16 cellular contexts compared by ENCODE assay signal in genomic region chr12:50727466-50727865, GRCh38. TPM values are rescaled to one million over a fixed set of nuclear protein-coding genes. Genes with fewer than 3 reads are reported as not detected.
A peak's percentile ranks its signal among the peaks of the same experiment; 100 is the strongest.
DNase-seq lines count a peak whose midpoint lies in the region; ATAC-seq and TF ChIP-seq lines count a peak whose summit lies in the region.
"Had no signal": no experiment of that assay in that cellular context is flagged by ENCODE, and none has a peak within 500 bp of the region (broad histone marks: within the 10 kb centered on the region; RNA-seq: fewer than 3 reads in every experiment).

No MANE protein-coding gene starts in this region.

- no peaks in the 10 kb centered on the region for H3K4me1 ChIP-seq in cardiac muscle cell (ENCODE audit: low read depth)
- H3K4me1 ChIP-seq in right atrium auricular region, result peaks cover 0 to 10% of the 10 kb centered on the region in 2 donors
- H3K4me1 ChIP-seq in skeletal muscle tissue (ENCODE audit: control insufficient read depth in 3 of 3, insufficient read depth in 3 of 3, low read length in 3 of 3), result peaks cover 0 to 18% (median 2%) of the 10 kb centered on the region in 3 donors
- H3K4me1 ChIP-seq: HAP-1 had no signal

- H3K27me3 ChIP-seq in cardiac muscle cell (no peaks in the 10 kb centered on the region), right atrium auricular region (no peaks in the 10 kb centered on the region), skeletal muscle tissue (ENCODE audit: control insufficient read depth in 3 of 3, insufficient read depth in 3 of 3, low read length in 3 of 3) (no peaks in the 10 kb centered on the region)
- H3K27me3 ChIP-seq: BLaER1 treated with 17β-estradiol and CSF1 and Interleukin-3, amounts not matched to agents 10 nM and 100 nM had no signal

- no peak for DNase-seq in cardiac muscle cell (ENCODE audit: low read depth in 1 of 2, low spot score in 1 of 2)
- DNase-seq in right atrium auricular region (ENCODE audit: low spot score), result no peak
- DNase-seq in epithelial cell of prostate (ENCODE audit: low read depth, low spot score), result peak; percentile 10
- DNase-seq in stimulated activated CD4-positive, alpha-beta T cell treated with anti-CD3 and anti-CD28 coated beads, Interleukin-4, amount 100 ng/mL, for 4 hours, result no peak
- no peak for DNase-seq in HCEC 1CT
- DNase-seq: Calu3; CD8-positive, alpha-beta T cell; DND-41; EL; GM23248; IMR-90 had no signal

- H3K27ac ChIP-seq in cardiac muscle cell (peak overlapping the region; percentile 53), right atrium auricular region (no peak overlapping the region), VCaP (peak overlapping the region; percentile 97), epithelial cell of prostate (peak overlapping the region; percentile 41), skeletal muscle tissue (ENCODE audit: low read depth, low read length) (peak overlapping the region; percentile 43)
- H3K27ac ChIP-seq: BLaER1 treated with 17β-estradiol and CSF1 and Interleukin-3, amounts not matched to agents 10 nM and 100 nM; GM23248 had no signal

- H3K4me3 ChIP-seq in cardiac muscle cell (no peak overlapping the region), right atrium auricular region (no peak overlapping the region), skeletal muscle tissue (ENCODE audit: low read length in 3 of 3) (no peak overlapping the region)
- H3K4me3 ChIP-seq: BLaER1 treated with 17β-estradiol and CSF1 and Interleukin-3, amounts not matched to agents 10 nM and 100 nM; GM23248; HAP-1 had no signal

- H3K9me3 ChIP-seq in cardiac muscle cell (ENCODE audit: low read depth) (no peaks in the 10 kb centered on the region), right atrium auricular region (no peaks in the 10 kb centered on the region), skeletal muscle tissue (ENCODE audit: control insufficient read depth in 3 of 3, low read length in 3 of 3) (no peaks in the 10 kb centered on the region)
- H3K9me3 ChIP-seq: BLaER1 treated with 17β-estradiol and CSF1 and Interleukin-3, amounts not matched to agents 10 nM and 100 nM; HAP-1 had no signal

- no peak for ATAC-seq in GM18907 (IDR thresholded peaks at IDR 0.05; ENCODE audit: unreplicated experiment)
- ATAC-seq: CD8-positive, alpha-beta T cell had no signal

- H3K9ac ChIP-seq in skeletal muscle tissue (ENCODE audit: low read depth in 1 of 3, low read length in 3 of 3), result no peak overlapping the region
- H3K9ac ChIP-seq: BLaER1 treated with 17β-estradiol and CSF1 and Interleukin-3, amounts not matched to agents 10 nM and 100 nM; GM23248 had no signal

- H3K36me3 ChIP-seq in cardiac muscle cell (peaks cover 45% of the 10 kb centered on the region), right atrium auricular region (peaks cover 77% of the 10 kb centered on the region), skeletal muscle tissue (ENCODE audit: control insufficient read depth in 3 of 3, insufficient read depth in 3 of 3, low read length in 3 of 3) (peaks cover 45 to 70% (median 68%) of the 10 kb centered on the region in 3 donors)

- no peak for TF ChIP-seq CTCF in cardiac muscle cell (IDR thresholded peaks at IDR 0.05; ENCODE audit: low read depth, low read length)
- TF ChIP-seq CTCF in right atrium auricular region (IDR thresholded peaks at IDR 0.05), result no peak
- no peak for TF ChIP-seq CTCF in VCaP (conservative IDR thresholded peaks at IDR 0.05)

RNA-seq across cellular contexts. Expression of gene ATF1, which starts 36.4 kb away (rescaled TPM):
- 14.4 and 21.2 TPM in 2 replicates for total RNA-seq in cardiac muscle cell
- 26.4 and 34.4 TPM in 2 replicates for polyA plus RNA-seq in cardiac muscle cell
- total RNA-seq in right atrium auricular region, result 10 to 100 TPM; 10.0 to 17.5 TPM
- total RNA-seq in skeletal muscle tissue, result 20.9 TPM

Comparison
In these comparisons a context has a peak if more than half of its experiments do, and no peak if none do; other contexts are left out.
1. H3K27ac ChIP-seq: peak in cardiac muscle cell (single experiment), VCaP (single experiment), epithelial cell of prostate (single experiment) and skeletal muscle tissue (single experiment); none in right atrium auricular region (0 of 2).